ENCODE assay signal across 17 cellular contexts in the genomic region with DNA sequence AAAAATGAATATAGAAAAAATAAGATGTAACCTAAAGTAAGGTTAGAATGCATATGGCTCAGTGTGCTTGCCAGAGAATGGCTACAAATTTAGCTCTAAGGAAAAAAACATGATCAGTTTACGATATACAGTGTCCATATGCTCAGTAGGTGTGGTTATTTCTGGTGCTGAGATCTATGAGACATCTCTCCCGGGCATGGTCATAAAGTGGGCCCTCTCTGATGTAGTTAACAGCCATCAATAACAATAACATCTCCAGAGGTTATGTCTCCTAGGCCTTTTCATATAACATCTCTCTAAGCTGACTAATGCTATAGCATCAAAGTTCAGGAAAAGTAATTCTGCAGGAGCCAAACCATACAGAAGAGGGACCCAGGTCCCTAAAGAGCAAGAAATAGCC.
"Had no signal": no experiment of that assay in that cellular context is flagged by ENCODE, and none has a peak within 500 bp of the region (broad histone marks: within the 10 kb centered on the region; RNA-seq: fewer than 3 reads in every experiment).

No MANE protein-coding gene starts in this region.

- H3K4me1 ChIP-seq: esophagus muscularis mucosa, foreskin keratinocyte, gastroesophageal sphincter, heart right ventricle, left lung, lower lobe of right lung had no signal

- ATAC-seq: foreskin keratinocyte; gastroesophageal sphincter; heart right ventricle; left cardiac atrium; left lung; left ventricle myocardium superior; lower lobe of right lung; naive thymus-derived CD4-positive, alpha-beta T cell had no signal

- H3K27me3 ChIP-seq: dorsolateral prefrontal cortex, esophagus muscularis mucosa, foreskin keratinocyte, gastroesophageal sphincter, heart right ventricle, left lung had no signal

- H3K27ac ChIP-seq: coronary artery, dorsolateral prefrontal cortex, esophagus muscularis mucosa, foreskin keratinocyte, gastroesophageal sphincter, heart right ventricle, left lung, lower lobe of right lung had no signal

- DNase-seq: dermis blood vessel endothelial cell; dorsolateral prefrontal cortex; effector CD4-positive, alpha-beta T cell; effector memory CD4-positive, alpha-beta T cell; foreskin keratinocyte; head of caudate nucleus; heart right ventricle; hippocampal formation; left cardiac atrium; left lung; left ventricle myocardium superior; lower lobe of right lung; mesenchymal stem cell; naive thymus-derived CD4-positive, alpha-beta T cell had no signal

- H3K4me3 ChIP-seq: coronary artery, dorsolateral prefrontal cortex, esophagus muscularis mucosa, gastroesophageal sphincter, heart right ventricle, left lung, lower lobe of right lung had no signal

- H3K36me3 ChIP-seq: esophagus muscularis mucosa, gastroesophageal sphincter, heart right ventricle, left lung, lower lobe of right lung had no signal

- H3K9me3 ChIP-seq: esophagus muscularis mucosa, gastroesophageal sphincter, heart right ventricle, left lung, lower lobe of right lung had no signal
